Comparison of ENCODE assay signal across 16 cellular contexts in genomic region chr2:233323851-233324250, GRCh38. TPM values are rescaled to one million over a fixed set of nuclear protein-coding genes. Genes with fewer than 3 reads are reported as not detected.
"Had no signal": no experiment of that assay in that cellular context is flagged by ENCODE, and none has a peak within 500 bp of the region (broad histone marks: within the 10 kb centered on the region; RNA-seq: fewer than 3 reads in every experiment).

No MANE protein-coding gene starts in this region.

- H3K9me3 ChIP-seq: breast epithelium, esophagus squamous epithelium had no signal

- H3K9me3 Mint-ChIP-seq: activated T-helper 1 cell treated with anti-CD3 and anti-CD28 coated beads, Interleukin-12 subunit alpha, Interleukin-12 subunit beta, Interleukin-2, Interleukin-4 antibody, amounts not matched to agents 30 ng/mL and 10 ng/mL and 1 ng/mL, durations not matched to agents 14 hours and 24 hours and 36 hours; neural crest cell; T-helper 2 cell treated with Interferon-gamma antibody and Interleukin-4, amounts not matched to agents 5 μg/mL and 100 μg/mL, for 36 hours had no signal

- H3K4me3 Mint-ChIP-seq: activated T-helper 1 cell treated with anti-CD3 and anti-CD28 coated beads, Interleukin-12 subunit alpha, Interleukin-12 subunit beta, Interleukin-2, Interleukin-4 antibody, amounts not matched to agents 30 ng/mL and 10 ng/mL and 1 ng/mL, durations not matched to agents 14 hours and 24 hours and 36 hours; neural crest cell; T-helper 2 cell treated with Interferon-gamma antibody and Interleukin-4, amounts not matched to agents 5 μg/mL and 100 μg/mL, for 36 hours had no signal

- H3K27me3 ChIP-seq: breast epithelium had no signal

- H3K4me3 ChIP-seq: breast epithelium, dorsolateral prefrontal cortex, esophagus squamous epithelium had no signal

- DNase-seq: activated CD4-positive, alpha-beta T cell treated with anti-CD3 and anti-CD28 coated beads for 1 hour; activated naive CD4-positive, alpha-beta T cell; aorta; dorsolateral prefrontal cortex; esophagus squamous epithelium; foreskin fibroblast; mesenchymal stem cell; posterior cingulate gyrus; small intestine; substantia nigra; trophoblast cell had no signal

- H3K36me3 ChIP-seq: breast epithelium, esophagus squamous epithelium had no signal

- H3K27ac Mint-ChIP-seq: activated T-helper 1 cell treated with anti-CD3 and anti-CD28 coated beads, Interleukin-12 subunit alpha, Interleukin-12 subunit beta, Interleukin-2, Interleukin-4 antibody, amounts not matched to agents 30 ng/mL and 10 ng/mL and 1 ng/mL, durations not matched to agents 14 hours and 24 hours and 36 hours had no signal

- H3K27ac ChIP-seq: breast epithelium, dorsolateral prefrontal cortex, esophagus squamous epithelium had no signal

- FAIRE-seq: endometrium, small intestine had no signal

- H3K4me1 Mint-ChIP-seq: neural crest cell had no signal

- H3K4me1 ChIP-seq: breast epithelium, esophagus squamous epithelium had no signal

RNA-seq across cellular contexts. Expression of gene SAG, which starts 16.2 kb away (rescaled TPM):
- total RNA-seq: aorta, breast epithelium, esophagus squamous epithelium, neural crest cell had no signal
- polyA plus RNA-seq: aorta, small intestine had no signal
